Comparison of ENCODE assay signal across 24 cellular contexts in genomic region chr20:60220655-60221054, GRCh38.
"Had no signal": no experiment of that assay in that cellular context is flagged by ENCODE, and none has a peak within 500 bp of the region (broad histone marks: within the 10 kb centered on the region; RNA-seq: fewer than 3 reads in every experiment).

No MANE protein-coding gene starts in this region.

- DNase-seq: colonic mucosa; cortex of kidney; effector CD8-positive, alpha-beta T cell; effector memory CD8-positive, alpha-beta T cell; endodermal cell; erythroblast; foreskin melanocyte; heart left ventricle; hypothalamus; immature natural killer cell; islet precursor cell; kidney; kidney glomerular epithelial cell; left colon; left ventricle myocardium superior; lower lobe of right lung; mesenchymal stem cell; naive thymus-derived CD4-positive, alpha-beta T cell; natural killer cell had no signal

- H3K4me2 ChIP-seq: hepatocyte had no signal

- H3K79me2 ChIP-seq: hepatocyte had no signal

- ATAC-seq: effector memory CD8-positive, alpha-beta T cell; esophagus mucosa; gastroesophageal sphincter; left colon; left lobe of liver; left ventricle myocardium superior; lower lobe of right lung; naive thymus-derived CD4-positive, alpha-beta T cell; natural killer cell had no signal

- H3K9me3 ChIP-seq: colonic mucosa, gastroesophageal sphincter, heart left ventricle, lower lobe of right lung had no signal

- H3K27me3 ChIP-seq: colonic mucosa had no signal

- H2AFZ ChIP-seq: hepatocyte had no signal

- H3K36me3 ChIP-seq: colonic mucosa, gastroesophageal sphincter, heart left ventricle, lower lobe of right lung had no signal

- H3K27ac ChIP-seq: colonic mucosa, epithelial cell of prostate, gastroesophageal sphincter, heart left ventricle, hepatocyte, lower lobe of right lung had no signal

- H3K4me3 ChIP-seq: colonic mucosa, gastroesophageal sphincter, heart left ventricle, hepatocyte, lower lobe of right lung had no signal

- H3K4me1 ChIP-seq: colonic mucosa, gastroesophageal sphincter, lower lobe of right lung had no signal
